Comparison of ENCODE assay signal across 8 cellular contexts in the genomic region with DNA sequence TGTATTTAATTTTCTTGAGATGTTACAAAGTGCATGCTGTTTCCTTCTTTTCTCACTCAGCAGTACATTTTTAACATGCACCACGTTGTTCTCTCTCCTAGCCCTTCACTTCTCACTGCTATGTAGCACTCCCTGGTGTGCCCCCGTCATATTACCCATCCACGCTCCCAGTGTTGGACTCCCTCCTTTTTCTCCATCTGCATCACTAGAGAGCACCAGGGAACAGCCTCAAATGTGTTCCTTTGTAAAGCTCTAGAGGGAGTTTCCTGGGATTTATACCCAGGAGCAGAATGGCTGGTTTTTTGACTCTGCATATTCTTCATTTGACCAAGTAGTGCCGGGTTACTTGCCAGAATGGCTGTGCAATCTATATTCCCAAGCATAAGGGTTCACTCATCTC.
"Had no signal": no experiment of that assay in that cellular context is flagged by ENCODE, and none has a peak within 500 bp of the region (broad histone marks: within the 10 kb centered on the region; RNA-seq: fewer than 3 reads in every experiment).

No MANE protein-coding gene starts in this region.

- H3K9me3 Mint-ChIP-seq: T-helper 2 cell treated with Interferon-gamma antibody and Interleukin-4, amounts not matched to agents 5 μg/mL and 100 μg/mL, for 36 hours had no signal

- H3K9me3 ChIP-seq: adrenal gland, colonic mucosa had no signal

- H3K27ac Mint-ChIP-seq: T-helper 2 cell treated with Interferon-gamma antibody and Interleukin-4, amounts not matched to agents 5 μg/mL and 100 μg/mL, for 36 hours had no signal

- H3K27me3 ChIP-seq: adrenal gland, colonic mucosa had no signal

- H3K4me3 ChIP-seq: adrenal gland, colonic mucosa had no signal

- H3K36me3 ChIP-seq: adrenal gland, colonic mucosa had no signal

- ATAC-seq: activated CD4-positive, CD25-positive, alpha-beta regulatory T cell treated with anti-CD3 and anti-CD28 coated beads, Interleukin-2, amount 50 U/mL, for 24 hours had no signal

- H3K4me3 Mint-ChIP-seq: T-helper 2 cell treated with Interferon-gamma antibody and Interleukin-4, amounts not matched to agents 5 μg/mL and 100 μg/mL, for 36 hours had no signal

- DNase-seq: activated naive CD4-positive, alpha-beta T cell treated with anti-CD3 and anti-CD28 coated beads, Interleukin-2, amount 50 U/mL, for 16 hours; activated T-cell treated with anti-CD3 and anti-CD28 coated beads, Interleukin-2, amount 50 U/mL, for 1 hour; adrenal gland; colonic mucosa; effector CD4-positive, alpha-beta T cell; hypothalamus had no signal
